ENCODE assay signal across 23 cellular contexts in genomic region chr3:128310286-128311058, GRCh38.
DNase-seq lines count a peak whose midpoint lies in the region; ATAC-seq and TF ChIP-seq lines count a peak whose summit lies in the region.
"Had no signal": no experiment of that assay in that cellular context is flagged by ENCODE, and none has a peak within 500 bp of the region (broad histone marks: within the 10 kb centered on the region; RNA-seq: fewer than 3 reads in every experiment).

No MANE protein-coding gene starts in this region.

- H4K20me1 ChIP-seq in H9 (ENCODE audit: control insufficient read depth, insufficient read depth, insufficient read length), result peaks cover 1% of the 10 kb centered on the region

- H3K4me1 Mint-ChIP-seq in H9 (no peaks in the 10 kb centered on the region), T-cell (peaks cover 38 to 56% (median 42%) of the 10 kb centered on the region in 3 donors), neural crest cell (peaks cover 4% of the 10 kb centered on the region)
- H3K4me1 Mint-ChIP-seq: CD14-positive monocyte; stimulated activated memory B cell treated with anti-CD40 and anti-IgM and Interleukin-4, amounts not matched to agents 10 μg/mL and 1 μg/mL and 100 μg/mL, for 72 hours had no signal

- H3K27ac ChIP-seq in H9 (ENCODE audit: insufficient read length, low read depth, low read length), result no peak overlapping the region
- peak overlapping the region in 5 of 10 donors; percentile 16 to 63 (median 52) for H3K27ac ChIP-seq in heart right ventricle
- no peak overlapping the region for H3K27ac ChIP-seq in colonic mucosa
- H3K27ac ChIP-seq: gastroesophageal sphincter, HL-60, thoracic aorta, WERI-Rb-1 had no signal

- peak; percentile 15 for DNase-seq in H9
- peak in 1 of 34 experiments; percentile 0 for DNase-seq in T-cell
- no peak for DNase-seq in heart right ventricle
- DNase-seq in neural crest cell (ENCODE audit: low read depth, low spot score), result no peak
- no peak for DNase-seq in colonic mucosa
- DNase-seq in NCI-H1930 (lab: John Stamatoyannopoulos, UW), result no peak
- DNase-seq in activated CD4-positive, alpha-beta T cell treated with anti-CD3 and anti-CD28 coated beads, Interleukin-2, amount 50 U/mL, for 1 hour, result no peak
- DNase-seq: activated gamma-delta T cell; activated T-cell treated with anti-CD3 and anti-CD28 coated beads for 4 hours; cortex of kidney; kidney; mammary epithelial cell; NCI-H226; NCI-H82; occipital lobe; stimulated activated CD4-positive, alpha-beta T cell treated with anti-CD3 and anti-CD28 coated beads, Interleukin-2, amount 100 ng/mL, for 48 hours; WERI-Rb-1 had no signal

- no peak overlapping the region for H3K18ac ChIP-seq in H9 (ENCODE audit: insufficient read length, low read depth, low read length)

- H2BK20ac ChIP-seq in H9 (ENCODE audit: low read depth, low read length, poor library complexity, severe bottlenecking), result no peak overlapping the region

- H3K79me2 ChIP-seq in H9 (ENCODE audit: insufficient read depth, low read length), result no peaks in the 10 kb centered on the region

- CTCF ChIA-PET in T-cell (lab: Charles Lee), result no interaction called here

- TF ChIP-seq CTCF in H9 (conservative IDR thresholded peaks at IDR 0.05) (no peak), heart right ventricle (IDR thresholded peaks at IDR 0.05) (no peak), neural crest cell (conservative IDR thresholded peaks at IDR 0.05) (no peak), colonic mucosa (IDR thresholded peaks at IDR 0.05) (no peak)

- H3K4me2 ChIP-seq in H9 (ENCODE audit: insufficient read depth, insufficient read length, low read length), result no peak overlapping the region

- no peak overlapping the region for H4K5ac ChIP-seq in H9 (ENCODE audit: insufficient read length, low read depth, low read length)

- H2BK5ac ChIP-seq in H9 (ENCODE audit: insufficient read length, low read length), result no peak overlapping the region

- H3K14ac ChIP-seq in H9 (ENCODE audit: insufficient read depth, low read length), result no peak overlapping the region

- no peak overlapping the region for H2BK15ac ChIP-seq in H9 (ENCODE audit: low read depth, low read length)

- H3K4me3 ChIP-seq in heart right ventricle (no peak overlapping the region), colonic mucosa (no peak overlapping the region)
- H3K4me3 ChIP-seq: gastroesophageal sphincter, thoracic aorta had no signal

- intact Hi-C loops in heart right ventricle (cut with DNase I), result loop anchor here in 2 of 10 donors (10.0 kb wide), 2 partner anchors 136 to 184 kb away; partner anchors contain the start of gene GATA2 (in 1 of the 2)
- intact Hi-C loops in colonic mucosa (cut with DNase I), result no loop called here

- H3K4me3 Mint-ChIP-seq in H9 (no peak overlapping the region), T-cell (peak overlapping the region in 1 of 3 donors; percentile 33), neural crest cell (no peak overlapping the region)
- H3K4me3 Mint-ChIP-seq: brain; CD14-positive monocyte; stimulated activated memory B cell treated with anti-CD40 and anti-IgM and Interleukin-4, amounts not matched to agents 10 μg/mL and 1 μg/mL and 100 μg/mL, for 72 hours had no signal

- H2AK5ac ChIP-seq in H9 (ENCODE audit: insufficient read length, low read length), result no peak overlapping the region

- POLR2A ChIA-PET in T-cell (lab: Charles Lee), result no interaction called here

- no peak overlapping the region for H4K91ac ChIP-seq in H9 (ENCODE audit: insufficient read length, low read depth, low read length)

- H3K9me3 ChIP-seq in H9 (ENCODE audit: control insufficient read depth, low read depth, low read length) (no peaks in the 10 kb centered on the region), heart right ventricle (no peaks in the 10 kb centered on the region), colonic mucosa (no peaks in the 10 kb centered on the region)
- H3K9me3 ChIP-seq: gastroesophageal sphincter, thoracic aorta had no signal

- no peaks in the 10 kb centered on the region for H3K36me3 ChIP-seq in heart right ventricle
- no peaks in the 10 kb centered on the region for H3K36me3 ChIP-seq in colonic mucosa
- H3K36me3 ChIP-seq: thoracic aorta, WERI-Rb-1 had no signal

- H3K23ac ChIP-seq in H9 (ENCODE audit: insufficient read length, low read depth, low read length), result no peak overlapping the region

- ATAC-seq in T-cell (replicated peaks in 1 of 4), result no peak
- peak in 5 of 8 donors; percentile 21 to 64 (median 42) for ATAC-seq in heart right ventricle
- ATAC-seq: gastroesophageal sphincter; stimulated activated memory B cell treated with anti-CD40 and anti-IgM and Interleukin-4, amounts not matched to agents 10 μg/mL and 1 μg/mL and 100 μg/mL, for 72 hours had no signal

- H3K79me1 ChIP-seq in H9 (ENCODE audit: insufficient read depth, low read depth, low read length, poor library complexity, severe bottlenecking), result no peaks in the 10 kb centered on the region

- H3K56ac ChIP-seq in H9 (ENCODE audit: insufficient read length, low read depth, low read length), result no peak overlapping the region

- no peaks in the 10 kb centered on the region for H3K23me2 ChIP-seq in H9 (ENCODE audit: insufficient read length, low read depth, low read length, poor library complexity, severe bottlenecking)

- no peak overlapping the region for H4K8ac ChIP-seq in H9 (replicated peaks; ENCODE audit: insufficient read length, low read depth, low read length)

- H3K4me1 ChIP-seq in H9 (ENCODE audit: insufficient read depth, low read length) (no peaks in the 10 kb centered on the region), heart right ventricle (peaks cover 0 to 62% (median 26%) of the 10 kb centered on the region in 9 donors), colonic mucosa (no peaks in the 10 kb centered on the region)
- H3K4me1 ChIP-seq: gastroesophageal sphincter had no signal

- no peak overlapping the region for H3K9ac ChIP-seq in H9 (ENCODE audit: extremely low read depth, insufficient read length, low read length)
- no peak overlapping the region for H3K9ac ChIP-seq in colonic mucosa (ENCODE audit: low read depth in 2 of 2, low read length in 2 of 2)

- WGBS in H9 (ENCODE audit: extremely low coverage, insufficient read length, low lambda C conversion rate), result no CpG with 5 or more reads among the region's 4 CpGs
- whole genome bisulfite sequencing in heart right ventricle, 2 donors, result 51 to 74% methylated on average over 4 of the region's 4 CpGs

- H2BK120ac ChIP-seq in H9 (ENCODE audit: low read depth, low read length, poor library complexity, severe bottlenecking), result no peak overlapping the region

- no peaks in the 10 kb centered on the region for H3K9me3 Mint-ChIP-seq in H9
- H3K9me3 Mint-ChIP-seq in T-cell, result no peaks in the 10 kb centered on the region
- H3K9me3 Mint-ChIP-seq in neural crest cell, result no peaks in the 10 kb centered on the region
- H3K9me3 Mint-ChIP-seq: brain; CD14-positive monocyte; stimulated activated memory B cell treated with anti-CD40 and anti-IgM and Interleukin-4, amounts not matched to agents 10 μg/mL and 1 μg/mL and 100 μg/mL, for 72 hours had no signal

- H3T11ph ChIP-seq in H9 (ENCODE audit: low read length), result no peak overlapping the region

- H3K4ac ChIP-seq in H9 (ENCODE audit: low read depth, low read length), result no peak overlapping the region

- H3K27me3 Mint-ChIP-seq in H9 (ENCODE audit: low read depth) (no peaks in the 10 kb centered on the region; the same call in 1 of the 2 replicates), T-cell (no peaks in the 10 kb centered on the region), neural crest cell (ENCODE audit: low read depth) (no peaks in the 10 kb centered on the region)
- H3K27me3 Mint-ChIP-seq: brain; stimulated activated memory B cell treated with anti-CD40 and anti-IgM and Interleukin-4, amounts not matched to agents 10 μg/mL and 1 μg/mL and 100 μg/mL, for 72 hours had no signal

- H3K27me3 ChIP-seq in H9 (ENCODE audit: insufficient read depth, low read length), result no peaks in the 10 kb centered on the region
- no peaks in the 10 kb centered on the region for H3K27me3 ChIP-seq in heart right ventricle
- no peaks in the 10 kb centered on the region for H3K27me3 ChIP-seq in colonic mucosa
- H3K27me3 ChIP-seq: gastroesophageal sphincter had no signal

- no peak overlapping the region for H2AFZ ChIP-seq in H9 (ENCODE audit: low read length)

- no peak overlapping the region for H2BK12ac ChIP-seq in H9 (ENCODE audit: insufficient read length, low read depth, low read length)

- no peaks in the 10 kb centered on the region; a peak in 1 of 7 replicates for H3K36me3 Mint-ChIP-seq in H9 (ENCODE audit: insufficient read depth in 1 of 3, low read depth in 3 of 3)
- peaks cover 28% of the 10 kb centered on the region for H3K36me3 Mint-ChIP-seq in T-cell
- no peaks in the 10 kb centered on the region for H3K36me3 Mint-ChIP-seq in neural crest cell (ENCODE audit: low read depth)
- H3K36me3 Mint-ChIP-seq: brain had no signal

- H3K27ac Mint-ChIP-seq in H9, result peak overlapping the region in 1 of 3 experiments; percentile 15; a peak in 2 of 7 replicates
- H3K27ac Mint-ChIP-seq in T-cell, result peak overlapping the region; percentile 74 to 76
- peak overlapping the region; percentile 72 for H3K27ac Mint-ChIP-seq in neural crest cell (ENCODE audit: unreplicated experiment)
- H3K27ac Mint-ChIP-seq: brain; CD14-positive monocyte; stimulated activated memory B cell treated with anti-CD40 and anti-IgM and Interleukin-4, amounts not matched to agents 10 μg/mL and 1 μg/mL and 100 μg/mL, for 72 hours had no signal

Comparison
In these comparisons a context has a peak if more than half of its experiments do, and no peak if none do; other contexts are left out.
1. ATAC-seq: peak in heart right ventricle (5 of 8); none in T-cell (0 of 4).